18 cellular contexts compared by ENCODE assay signal in the genomic region with DNA sequence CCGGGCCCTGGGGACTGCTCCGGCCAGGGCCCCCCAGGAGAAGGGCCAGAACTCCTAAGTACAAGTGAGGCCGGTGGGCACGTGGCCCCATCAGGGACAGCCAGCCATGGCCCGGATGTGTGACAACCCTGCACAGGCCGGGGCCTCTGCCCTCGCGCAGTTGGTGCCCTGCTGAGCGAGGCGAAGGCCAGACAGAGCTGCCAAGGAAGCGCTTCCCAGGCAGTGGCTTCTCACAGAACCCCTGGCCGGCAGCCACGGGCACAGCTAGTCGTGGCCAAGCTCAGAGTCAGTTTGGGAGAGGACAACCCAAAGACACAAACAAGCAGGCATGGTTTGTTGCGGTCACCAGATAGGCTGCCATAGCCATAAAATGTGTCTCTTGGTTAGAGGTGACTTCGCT. TPM values are rescaled to one million over a fixed set of nuclear protein-coding genes. Genes with fewer than 3 reads are reported as not detected.
"Had no signal": no experiment of that assay in that cellular context is flagged by ENCODE, and none has a peak within 500 bp of the region (broad histone marks: within the 10 kb centered on the region; RNA-seq: fewer than 3 reads in every experiment).

No MANE protein-coding gene starts in this region.

- H3K4me3 Mint-ChIP-seq: activated naive CD8-positive, alpha-beta T cell treated with anti-CD3 and anti-CD28 coated beads for 36 hours; activated T-cell treated with anti-CD3 and anti-CD28 coated beads, Interleukin-2, amount 50 U/mL, for 72 hours; central memory CD8-positive, alpha-beta T cell; dendritic cell treated with granulocyte-macrophage colony-stimulating factor and Interleukin-4, amounts not matched to agents 40 ng/mL and 50 ng/mL, for 4 days; natural killer cell; stimulated activated naive CD8-positive, alpha-beta T cell treated with anti-CD3 and anti-CD28 coated beads, Interleukin-15, amount 100 ng/mL, for 72 hours; type B pancreatic cell had no signal

- H3K4me1 Mint-ChIP-seq: activated naive CD8-positive, alpha-beta T cell treated with anti-CD3 and anti-CD28 coated beads for 36 hours; central memory CD8-positive, alpha-beta T cell had no signal

- H3K9me3 Mint-ChIP-seq: activated naive CD8-positive, alpha-beta T cell treated with anti-CD3 and anti-CD28 coated beads for 36 hours; activated T-cell treated with anti-CD3 and anti-CD28 coated beads, Interleukin-2, amount 50 U/mL, for 72 hours; central memory CD8-positive, alpha-beta T cell; natural killer cell; stimulated activated naive CD8-positive, alpha-beta T cell treated with anti-CD3 and anti-CD28 coated beads, Interleukin-15, amount 100 ng/mL, for 72 hours; type B pancreatic cell had no signal

- ATAC-seq: activated T-cell treated with anti-CD3 and anti-CD28 coated beads, Interleukin-2, amount 50 U/mL, for 72 hours; body of pancreas; mucosa of descending colon; natural killer cell; stimulated activated naive CD8-positive, alpha-beta T cell treated with anti-CD3 and anti-CD28 coated beads, Interleukin-15, amount 100 ng/mL, for 72 hours had no signal

- DNase-seq: activated CD4-positive, alpha-beta T cell treated with anti-CD3 and anti-CD28 coated beads for 48 hours; activated CD8-positive, alpha-beta memory T cell treated with anti-CD3 and anti-CD28 coated beads, Interleukin-2, amount 50 U/mL, for 48 hours; activated naive CD8-positive, alpha-beta T cell treated with anti-CD3 and anti-CD28 coated beads for 36 hours; activated T-cell treated with anti-CD3 and anti-CD28 coated beads, Interleukin-2, amount 50 U/mL, for 72 hours; amygdala; body of pancreas; effector memory CD4-positive, alpha-beta T cell; mammary epithelial cell; mucosa of descending colon; natural killer cell; right lobe of liver; stimulated activated naive CD8-positive, alpha-beta T cell treated with anti-CD3 and anti-CD28 coated beads, Interleukin-15, amount 100 ng/mL, for 72 hours; T-helper 2 cell had no signal

- H3K27ac Mint-ChIP-seq: activated naive CD8-positive, alpha-beta T cell treated with anti-CD3 and anti-CD28 coated beads for 36 hours; activated T-cell treated with anti-CD3 and anti-CD28 coated beads, Interleukin-2, amount 50 U/mL, for 72 hours; dendritic cell treated with granulocyte-macrophage colony-stimulating factor and Interleukin-4, amounts not matched to agents 40 ng/mL and 50 ng/mL, for 4 days; natural killer cell; stimulated activated naive CD8-positive, alpha-beta T cell treated with anti-CD3 and anti-CD28 coated beads, Interleukin-15, amount 100 ng/mL, for 72 hours; type B pancreatic cell had no signal

- H3K36me3 Mint-ChIP-seq: activated naive CD8-positive, alpha-beta T cell treated with anti-CD3 and anti-CD28 coated beads for 36 hours had no signal

- H3K27me3 Mint-ChIP-seq: activated naive CD8-positive, alpha-beta T cell treated with anti-CD3 and anti-CD28 coated beads for 36 hours; dendritic cell treated with granulocyte-macrophage colony-stimulating factor and Interleukin-4, amounts not matched to agents 40 ng/mL and 50 ng/mL, for 4 days; stimulated activated naive CD8-positive, alpha-beta T cell treated with anti-CD3 and anti-CD28 coated beads, Interleukin-15, amount 100 ng/mL, for 72 hours; type B pancreatic cell had no signal

RNA-seq across cellular contexts. Expression of a gene that starts 25.8 kb away (rescaled TPM):
- total RNA-seq: body of pancreas, frontal cortex, mammary epithelial cell, natural killer cell, temporal lobe had no signal
